8 cellular contexts compared by ENCODE assay signal in genomic region chr9:128323192-128323730, GRCh38. TPM values are rescaled to one million over a fixed set of nuclear protein-coding genes. Genes with fewer than 3 reads are reported as not detected.
A peak's percentile ranks its signal among the peaks of the same experiment; 100 is the strongest.
DNase-seq lines count a peak whose midpoint lies in the region; ATAC-seq, FAIRE-seq and TF ChIP-seq lines count a peak whose summit lies in the region.

No MANE protein-coding gene starts in this region.

- peak overlapping the region; percentile 85 to 99 (median 93) for H3K4me3 ChIP-seq in keratinocyte (ENCODE audit: control insufficient read depth in 2 of 3, extremely low read depth in 1 of 3, insufficient read depth in 2 of 3, low read depth in 1 of 3, low read length in 3 of 3)
- H3K4me3 ChIP-seq in testis, result peak overlapping the region; percentile 86 to 94

- ATAC-seq in GM21360 (IDR thresholded peaks at IDR 0.05; ENCODE audit: unreplicated experiment) (no peak), GM19324 (IDR thresholded peaks at IDR 0.05; ENCODE audit: low FRiP score, unreplicated experiment) (no peak)

- dilution Hi-C loops in keratinocyte (cut with MboI; ENCODE audit: extremely low pct_ligation_motif_present, low sequenced_read_pairs), result no loop called here

- 18 to 21% methylated on average over 15 to 16 of the region's 16 CpGs for WGBS in testis, 2 donors

- H3K4me2 ChIP-seq in keratinocyte (ENCODE audit: control insufficient read depth, extremely low read depth, insufficient read depth, low read depth, low read length), result peak overlapping the region; percentile 93

- intact Hi-C loops in activated T-helper 2 cell treated with anti-CD3 and anti-CD28 coated beads, Interferon-gamma antibody, Interleukin-2, Interleukin-4, amounts not matched to agents 10 μg/mL and 5 μg/mL and 100 μg/mL, durations not matched to agents 14 hours and 24 hours and 36 hours (cut with micrococcal nuclease), result loop anchor here (2.0 to 5.0 kb wide), 2 partner anchors 72 to 624 kb away; partner anchors contain the start of genes DOLK and NUP188
- intact Hi-C loops in testis (cut with DNase I; ENCODE audit: low total_unique reads), result no loop called here

- H3K27ac ChIP-seq in keratinocyte (ENCODE audit: control insufficient read depth, insufficient read depth, low read length), result peak overlapping the region; percentile 95
- H3K27ac ChIP-seq in testis, result peak overlapping the region in 1 of 2 donors; percentile 89

- no peak for FAIRE-seq in keratinocyte (lab: Jason Lieb, UNC)

- H4K20me1 ChIP-seq in keratinocyte (ENCODE audit: control insufficient read depth, extremely low read depth, insufficient read depth, low read length), result no peaks in the 10 kb centered on the region

- H3K79me2 ChIP-seq in keratinocyte (ENCODE audit: control insufficient read depth, insufficient read depth, low read length), result peaks cover 36% of the 10 kb centered on the region

- H3K27me3 Mint-ChIP-seq in activated T-helper 2 cell treated with anti-CD3 and anti-CD28 coated beads, Interferon-gamma antibody, Interleukin-2, Interleukin-4, amounts not matched to agents 10 μg/mL and 5 μg/mL and 100 μg/mL, durations not matched to agents 14 hours and 24 hours and 36 hours (ENCODE audit: low read depth), result no peaks in the 10 kb centered on the region

- H3K9ac ChIP-seq in keratinocyte (ENCODE audit: control insufficient read depth, extremely low read depth, insufficient read depth, low read length), result peak overlapping the region; percentile 94

- H3K4me1 ChIP-seq in keratinocyte (ENCODE audit: control insufficient read depth, extremely low read depth, insufficient read depth, low read length) (peaks cover 23% of the 10 kb centered on the region), testis (peaks cover 6% of the 10 kb centered on the region)

- TF ChIP-seq CTCF in keratinocyte (optimal IDR thresholded peaks at IDR 0.05 in 1 of 3, IDR thresholded peaks at IDR 0.05 in 1 of 3, conservative IDR thresholded peaks at IDR 0.05 in 1 of 3; ENCODE audit: extremely low read depth in 1 of 3, insufficient read depth in 2 of 3, low read length in 3 of 3) (no peak), testis (IDR thresholded peaks at IDR 0.05) (no peak)

- H3K36me3 Mint-ChIP-seq in activated T-helper 2 cell treated with anti-CD3 and anti-CD28 coated beads, Interferon-gamma antibody, Interleukin-2, Interleukin-4, amounts not matched to agents 10 μg/mL and 5 μg/mL and 100 μg/mL, durations not matched to agents 14 hours and 24 hours and 36 hours (ENCODE audit: low read depth), result peaks cover 15% of the 10 kb centered on the region

- no peaks in the 10 kb centered on the region for H3K9me3 Mint-ChIP-seq in activated T-helper 2 cell treated with anti-CD3 and anti-CD28 coated beads, Interferon-gamma antibody, Interleukin-2, Interleukin-4, amounts not matched to agents 10 μg/mL and 5 μg/mL and 100 μg/mL, durations not matched to agents 14 hours and 24 hours and 36 hours

- H3K4me3 Mint-ChIP-seq in activated T-helper 2 cell treated with anti-CD3 and anti-CD28 coated beads, Interferon-gamma antibody, Interleukin-2, Interleukin-4, amounts not matched to agents 10 μg/mL and 5 μg/mL and 100 μg/mL, durations not matched to agents 14 hours and 24 hours and 36 hours (ENCODE audit: low read depth), result peak overlapping the region; percentile 99

- TF ChIP-seq POLR2A in testis (IDR thresholded peaks at IDR 0.05), result no peak

- peaks cover 11% of the 10 kb centered on the region for H3K4me1 Mint-ChIP-seq in activated T-helper 2 cell treated with anti-CD3 and anti-CD28 coated beads, Interferon-gamma antibody, Interleukin-2, Interleukin-4, amounts not matched to agents 10 μg/mL and 5 μg/mL and 100 μg/mL, durations not matched to agents 14 hours and 24 hours and 36 hours (ENCODE audit: low read depth)

- peak; percentile 6 for DNase-seq in stimulated activated CD4-positive, alpha-beta T cell treated with anti-CD3 and anti-CD28 coated beads, Interleukin-4, amount 100 ng/mL, for 1 hour
- no peak for DNase-seq in stimulated activated CD4-positive, alpha-beta T cell treated with anti-CD3 and anti-CD28 coated beads, Interleukin-1b, Interleukin-23, amount 100 ng/mL, for 48 hours
- no peak for DNase-seq in activated T-helper 2 cell treated with anti-CD3 and anti-CD28 coated beads, Interferon-gamma antibody, Interleukin-2, Interleukin-4, amounts not matched to agents 10 μg/mL and 5 μg/mL and 100 μg/mL, durations not matched to agents 14 hours and 24 hours and 36 hours (ENCODE audit: low spot score)
- DNase-seq in keratinocyte (ENCODE audit: low read depth, low spot score), result no peak
- no peak for DNase-seq in testis
- DNase-seq in amniotic stem cell (lab: John Stamatoyannopoulos, UW), result no peak

- peaks cover 3 to 23% of the 10 kb centered on the region in 2 experiments for H3K36me3 ChIP-seq in keratinocyte (ENCODE audit: control insufficient read depth in 2 of 2, extremely low read depth in 1 of 2, insufficient read depth in 2 of 2, low read length in 2 of 2)
- no peaks in the 10 kb centered on the region for H3K36me3 ChIP-seq in testis (ENCODE audit: low read depth, missing control alignments)

- peak overlapping the region; percentile 100 for H2AFZ ChIP-seq in keratinocyte (ENCODE audit: control insufficient read depth, low read length)

- H3K9me3 ChIP-seq in keratinocyte (ENCODE audit: control insufficient read depth, low read depth, low read length), result no peaks in the 10 kb centered on the region
- H3K9me3 ChIP-seq in testis, result no peaks in the 10 kb centered on the region

- H3K27me3 ChIP-seq in keratinocyte (ENCODE audit: control insufficient read depth, extremely low read depth, insufficient read depth, low read length) (no peaks in the 10 kb centered on the region), testis (no peaks in the 10 kb centered on the region)

- peaks cover 4% of the 10 kb centered on the region for H3K9me1 ChIP-seq in keratinocyte (ENCODE audit: control insufficient read depth, extremely low read depth, insufficient read depth, low read length)

- peak overlapping the region; percentile 99 for H3K27ac Mint-ChIP-seq in activated T-helper 2 cell treated with anti-CD3 and anti-CD28 coated beads, Interferon-gamma antibody, Interleukin-2, Interleukin-4, amounts not matched to agents 10 μg/mL and 5 μg/mL and 100 μg/mL, durations not matched to agents 14 hours and 24 hours and 36 hours

RNA-seq across cellular contexts. Expression of gene COQ4, which starts 0.6 kb away (rescaled TPM):
- total RNA-seq in activated T-helper 2 cell treated with anti-CD3 and anti-CD28 coated beads, Interferon-gamma antibody, Interleukin-2, Interleukin-4, amounts not matched to agents 10 μg/mL and 5 μg/mL and 100 μg/mL, durations not matched to agents 14 hours and 24 hours and 36 hours, result 49.6 and 52.2 TPM in 2 replicates
- polyA plus RNA-seq in keratinocyte, result 32.6 to 39.8 TPM (median 33.4 TPM) in 3 replicates
- 9.3 TPM for polyA plus RNA-seq in keratinocyte (2011; ENCODE audit: low read depth)
- 20.0 and 33.2 TPM in 2 replicates for polyA plus RNA-seq in keratinocyte (2011; cell fraction: cytosol; rRNA removed)
- polyA plus RNA-seq in keratinocyte (2011; cell fraction: nucleus; rRNA removed), result 62.1 and 78.2 TPM in 2 replicates
- polyA plus RNA-seq in keratinocyte (2012; ENCODE audit: low replicate concordance), result 30.5 and 33.2 TPM in 2 replicates
- polyA minus RNA-seq in keratinocyte, result 24.2 to 32.6 TPM (median 31.0 TPM) in 3 replicates
- polyA minus RNA-seq in keratinocyte (2011; cell fraction: cytosol; rRNA and poly(A)+ RNA removed), result 33.8 TPM
- 18.9 and 26.2 TPM in 2 replicates for polyA minus RNA-seq in keratinocyte (2011; cell fraction: nucleus; rRNA and poly(A)+ RNA removed)
- 10 to 100 TPM; 54.9 to 65.0 TPM for total RNA-seq in testis
- 50.9 TPM for polyA plus RNA-seq in testis (ENCODE audit: insufficient read depth, low read depth, low replicate concordance)

RNA-seq across cellular contexts. Expression of gene TRUB2, which starts 1.0 kb away (rescaled TPM):
- total RNA-seq in activated T-helper 2 cell treated with anti-CD3 and anti-CD28 coated beads, Interferon-gamma antibody, Interleukin-2, Interleukin-4, amounts not matched to agents 10 μg/mL and 5 μg/mL and 100 μg/mL, durations not matched to agents 14 hours and 24 hours and 36 hours, result 33.5 and 36.1 TPM in 2 replicates
- 15.5 to 25.8 TPM (median 17.2 TPM) in 3 replicates for polyA plus RNA-seq in keratinocyte
- 12.6 TPM for polyA plus RNA-seq in keratinocyte (2011; ENCODE audit: low read depth)
- polyA plus RNA-seq in keratinocyte (2011; cell fraction: cytosol; rRNA removed), result 12.7 and 14.5 TPM in 2 replicates
- 13.6 and 14.5 TPM in 2 replicates for polyA plus RNA-seq in keratinocyte (2011; cell fraction: nucleus; rRNA removed)
- 17.4 and 26.2 TPM in 2 replicates for polyA plus RNA-seq in keratinocyte (2012; ENCODE audit: low replicate concordance)
- polyA minus RNA-seq in keratinocyte, result 17.7 to 27.2 TPM (median 22.5 TPM) in 3 replicates
- polyA minus RNA-seq in keratinocyte (2011; cell fraction: cytosol; rRNA and poly(A)+ RNA removed), result 13.8 TPM
- 9.0 and 10.5 TPM in 2 replicates for polyA minus RNA-seq in keratinocyte (2011; cell fraction: nucleus; rRNA and poly(A)+ RNA removed)
- total RNA-seq in testis, result 10 to 100 TPM; 14.6 to 15.0 TPM
- polyA plus RNA-seq in testis (ENCODE audit: insufficient read depth, low read depth, low replicate concordance), result 29.7 TPM

RNA-seq across cellular contexts. Expression of gene SLC27A4, which starts 17.1 kb away (rescaled TPM):
- 30.5 and 32.0 TPM in 2 replicates for total RNA-seq in activated T-helper 2 cell treated with anti-CD3 and anti-CD28 coated beads, Interferon-gamma antibody, Interleukin-2, Interleukin-4, amounts not matched to agents 10 μg/mL and 5 μg/mL and 100 μg/mL, durations not matched to agents 14 hours and 24 hours and 36 hours
- polyA plus RNA-seq in keratinocyte, result 17.3 to 30.2 TPM (median 21.4 TPM) in 3 replicates
- polyA plus RNA-seq in keratinocyte (2011; ENCODE audit: low read depth), result 13.3 TPM
- 13.4 and 25.3 TPM in 2 replicates for polyA plus RNA-seq in keratinocyte (2011; cell fraction: cytosol; rRNA removed)
- polyA plus RNA-seq in keratinocyte (2011; cell fraction: nucleus; rRNA removed), result 44.0 and 48.8 TPM in 2 replicates
- 34.4 and 36.0 TPM in 2 replicates for polyA plus RNA-seq in keratinocyte (2012; ENCODE audit: low replicate concordance)
- 31.8 to 73.8 TPM (median 32.6 TPM) in 3 replicates for polyA minus RNA-seq in keratinocyte
- polyA minus RNA-seq in keratinocyte (2011; cell fraction: cytosol; rRNA and poly(A)+ RNA removed), result 48.5 TPM
- polyA minus RNA-seq in keratinocyte (2011; cell fraction: nucleus; rRNA and poly(A)+ RNA removed), result 54.5 and 59.6 TPM in 2 replicates
- 10 to 100 TPM; 32.8 to 38.0 TPM for total RNA-seq in testis
- 37.1 TPM for polyA plus RNA-seq in testis (ENCODE audit: insufficient read depth, low read depth, low replicate concordance)

RNA-seq across cellular contexts. Expression of gene SWI5, which starts 47.2 kb away (rescaled TPM):
- total RNA-seq in activated T-helper 2 cell treated with anti-CD3 and anti-CD28 coated beads, Interferon-gamma antibody, Interleukin-2, Interleukin-4, amounts not matched to agents 10 μg/mL and 5 μg/mL and 100 μg/mL, durations not matched to agents 14 hours and 24 hours and 36 hours, result 13.5 and 13.7 TPM in 2 replicates
- polyA plus RNA-seq in keratinocyte, result 35.9 to 39.4 TPM (median 38.4 TPM) in 3 replicates
- polyA plus RNA-seq in keratinocyte (2011; ENCODE audit: low read depth), result 12.2 TPM
- 38.5 and 47.9 TPM in 2 replicates for polyA plus RNA-seq in keratinocyte (2011; cell fraction: cytosol; rRNA removed)
- polyA plus RNA-seq in keratinocyte (2011; cell fraction: nucleus; rRNA removed), result 18.9 and 20.7 TPM in 2 replicates
- polyA plus RNA-seq in keratinocyte (2012; ENCODE audit: low replicate concordance), result 24.8 and 28.2 TPM in 2 replicates
- polyA minus RNA-seq in keratinocyte, result 7.8 to 17.7 TPM (median 13.3 TPM) in 3 replicates
- 14.6 TPM for polyA minus RNA-seq in keratinocyte (2011; cell fraction: cytosol; rRNA and poly(A)+ RNA removed)
- polyA minus RNA-seq in keratinocyte (2011; cell fraction: nucleus; rRNA and poly(A)+ RNA removed), result 3.9 and 4.0 TPM in 2 replicates
- total RNA-seq in testis, result 100 to 1,000 TPM in 1 of 2 donors, 10 to 100 TPM in 1; 69.3 to 131 TPM
- 164 TPM for polyA plus RNA-seq in testis (ENCODE audit: insufficient read depth, low read depth, low replicate concordance)

RNA-seq across cellular contexts. Expression of gene GOLGA2, which starts 47.5 kb away (rescaled TPM):
- 44.0 and 47.9 TPM in 2 replicates for total RNA-seq in activated T-helper 2 cell treated with anti-CD3 and anti-CD28 coated beads, Interferon-gamma antibody, Interleukin-2, Interleukin-4, amounts not matched to agents 10 μg/mL and 5 μg/mL and 100 μg/mL, durations not matched to agents 14 hours and 24 hours and 36 hours
- polyA plus RNA-seq in keratinocyte (31.9 to 48.8 TPM (median 41.6 TPM) in 3 replicates), testis (ENCODE audit: insufficient read depth, low read depth, low replicate concordance) (79.8 TPM)
- 58.0 TPM for polyA plus RNA-seq in keratinocyte (2011; ENCODE audit: low read depth)
- 33.3 and 34.3 TPM in 2 replicates for polyA plus RNA-seq in keratinocyte (2011; cell fraction: cytosol; rRNA removed)
- polyA plus RNA-seq in keratinocyte (2011; cell fraction: nucleus; rRNA removed), result 107 and 113 TPM in 2 replicates
- polyA plus RNA-seq in keratinocyte (2012; ENCODE audit: low replicate concordance), result 47.3 and 51.7 TPM in 2 replicates
- polyA minus RNA-seq in keratinocyte, result 15.7 to 35.1 TPM (median 18.3 TPM) in 3 replicates
- polyA minus RNA-seq in keratinocyte (2011; cell fraction: cytosol; rRNA and poly(A)+ RNA removed), result 20.0 TPM
- polyA minus RNA-seq in keratinocyte (2011; cell fraction: nucleus; rRNA and poly(A)+ RNA removed), result 37.4 and 60.7 TPM in 2 replicates
- 100 to 1,000 TPM; 103 to 133 TPM for total RNA-seq in testis
